ENCODE assay signal across 1 cellular context in genomic region chr4:56435001-56435747, GRCh38.
TF ChIP-seq lines count a peak whose summit lies in the region.

Gene PPAT (minus strand): TSS chr4:56435615. CDS start chr4:56435477, 138 bp downstream.

TF ChIP-seq in HepG2, 621 proteins besides CTCF, POLR2A, EP300 and RAD21 (continued from another document and continues in another):
- TF ChIP-seq ZNF512B (CRISPR knock-in tag; IDR thresholded peaks at IDR 0.05; ENCODE audit: borderline replicate concordance) (no peak), SSRP1 (CRISPR knock-in tag; IDR thresholded peaks at IDR 0.05) (no peak), ZNF12 (CRISPR knock-in tag; IDR thresholded peaks at IDR 0.05) (no peak; the same call in 1 of the 2 replicates), U2AF1 (optimal IDR thresholded peaks at IDR 0.05; ENCODE audit: low read depth, low read length) (no peak), ATAD3A (CRISPR knock-in tag; IDR thresholded peaks at IDR 0.05) (no peak), ZNF329 (CRISPR knock-in tag; IDR thresholded peaks at IDR 0.05; ENCODE audit: low read depth) (0 out of 2 replicates have a peak, but pooled peaks have one; percentile 23), ZFP82 (CRISPR knock-in tag; IDR thresholded peaks at IDR 0.05; ENCODE audit: borderline replicate concordance) (no peak), E2F1 (CRISPR knock-in tag; IDR thresholded peaks at IDR 0.05) (no peak), ZNF264 (CRISPR knock-in tag; IDR thresholded peaks at IDR 0.05) (no peak), TAF1 (CRISPR knock-in tag; IDR thresholded peaks at IDR 0.05) (peak; percentile 78), RELA (CRISPR knock-in tag; IDR thresholded peaks at IDR 0.05) (0 out of 2 replicates have a peak, but pooled peaks have one; percentile 43), NFE2L1 (CRISPR knock-in tag; IDR thresholded peaks at IDR 0.05; ENCODE audit: borderline replicate concordance) (no peak), IRF1 (CRISPR knock-in tag; IDR thresholded peaks at IDR 0.05; ENCODE audit: low read depth) (no peak), ZNF761 (CRISPR knock-in tag; conservative IDR thresholded peaks at IDR 0.05) (peak; percentile 44; the same call in 1 of the 2 replicates), ZBTB40 (IDR thresholded peaks at IDR 0.05) (no peak), ZBTB40 (CRISPR knock-in tag; IDR thresholded peaks at IDR 0.05) (no peak), ZNF775 (CRISPR knock-in tag; IDR thresholded peaks at IDR 0.05; ENCODE audit: borderline replicate concordance) (no peak), E2F5 (CRISPR knock-in tag; conservative IDR thresholded peaks at IDR 0.05) (0 out of 2 replicates have a peak, but pooled peaks have one; percentile 15), ZNF501 (CRISPR knock-in tag; IDR thresholded peaks at IDR 0.05) (no peak), ETV5 (CRISPR knock-in tag; IDR thresholded peaks at IDR 0.05; ENCODE audit: borderline replicate concordance) (no peak), NFATC3 (CRISPR knock-in tag; IDR thresholded peaks at IDR 0.05) (no peak), KLF11 (CRISPR knock-in tag; IDR thresholded peaks at IDR 0.05) (no peak), PTBP1 (IDR thresholded peaks at IDR 0.05; ENCODE audit: low read depth, low read length, poor library complexity, severe bottlenecking) (no peak), SPEN (CRISPR knock-in tag; IDR thresholded peaks at IDR 0.05; ENCODE audit: low read depth) (peak; percentile 62), RBAK (CRISPR knock-in tag; IDR thresholded peaks at IDR 0.05) (no peak), SAP130 (CRISPR knock-in tag; IDR thresholded peaks at IDR 0.05; ENCODE audit: low read depth) (peak; percentile 92), ZNF503 (CRISPR knock-in tag; IDR thresholded peaks at IDR 0.05) (no peak; the same call in none of the 2 replicates), ZNF136 (CRISPR knock-in tag; IDR thresholded peaks at IDR 0.05; ENCODE audit: low read depth) (no peak), PAF1 (CRISPR knock-in tag; IDR thresholded peaks at IDR 0.05) (no peak), ZXDC (CRISPR knock-in tag; IDR thresholded peaks at IDR 0.05) (no peak), ZNF609 (CRISPR knock-in tag; IDR thresholded peaks at IDR 0.05; ENCODE audit: borderline replicate concordance) (no peak)
